Comparison of ENCODE assay signal across 9 cellular contexts in the genomic region with DNA sequence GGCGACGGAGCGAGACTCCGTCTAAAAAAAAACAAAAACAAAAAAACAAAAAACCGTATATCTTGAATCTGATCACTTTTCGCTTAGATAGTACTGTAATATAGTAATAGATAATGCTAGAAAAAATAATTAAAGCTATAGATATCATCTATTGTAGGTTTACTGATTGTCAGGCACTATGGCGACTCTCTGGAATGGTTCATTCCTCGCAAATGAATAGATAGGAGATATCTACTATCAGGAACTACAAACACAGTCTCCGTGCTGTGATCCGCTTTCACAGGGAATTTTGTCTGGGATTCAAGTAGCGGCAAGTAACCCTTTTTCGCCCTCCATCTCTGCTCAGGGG. TPM values are rescaled to one million over a fixed set of nuclear protein-coding genes. Genes with fewer than 3 reads are reported as not detected.
DNase-seq lines count a peak whose midpoint lies in the region; ATAC-seq and TF ChIP-seq lines count a peak whose summit lies in the region.
"Had no signal": no experiment of that assay in that cellular context is flagged by ENCODE, and none has a peak within 500 bp of the region (broad histone marks: within the 10 kb centered on the region; RNA-seq: fewer than 3 reads in every experiment).

No MANE protein-coding gene starts in this region.

- no peak for TF ChIP-seq CTCF in PC-9 (conservative IDR thresholded peaks at IDR 0.05)
- no peak for TF ChIP-seq CTCF in osteocyte (IDR thresholded peaks at IDR 0.05)

- peak overlapping the region; percentile 74 to 99 (median 96) for H3K27ac Mint-ChIP-seq in CD4-positive, alpha-beta memory T cell
- peak overlapping the region; percentile 100 for H3K27ac Mint-ChIP-seq in osteocyte (ENCODE audit: unreplicated experiment)

- POLR2A ChIA-PET in CD4-positive, alpha-beta memory T cell (lab: Charles Lee; ENCODE audit: partially characterized antibody): interaction anchor here (0.6 to 2.5 kb wide), 9 partner anchors 10 to 1657 kb away, joined by 3 to 20 read pairs (median 4); a partner anchor contains a TSS
- POLR2A ChIA-PET in PC-9 (lab: Charles Lee; ENCODE audit: unreplicated experiment) (interaction anchor here (0.5 to 0.7 kb wide), 6 partner anchors 91 to 576 kb away, joined by 3 to 11 read pairs (median 4); a partner anchor contains a TSS), HEK293T (lab: Yijun Ruan, JAX) (interaction anchor here (0.6 to 2.8 kb wide), 18 partner anchors 9 to 405 kb away, joined by 3 to 35 read pairs (median 6); a partner anchor contains a TSS)

- H3K9me3 ChIP-seq in CD4-positive, alpha-beta memory T cell (ENCODE audit: control insufficient read depth in 1 of 2, low read length in 2 of 2): no peaks in the 10 kb centered on the region
- H3K9me3 ChIP-seq in PC-9 (ENCODE audit: insufficient read depth, low read depth): no peaks in the 10 kb centered on the region

- H3K4me1 ChIP-seq in CD4-positive, alpha-beta memory T cell (ENCODE audit: insufficient read depth, low read length): peaks cover 18% of the 10 kb centered on the region
- peaks cover 11% of the 10 kb centered on the region for H3K4me1 ChIP-seq in PC-9 (replicated peaks; ENCODE audit: insufficient read depth)

- no peaks in the 10 kb centered on the region for H4K20me1 ChIP-seq in PC-9 (ENCODE audit: insufficient read depth)

- H3K4me3 Mint-ChIP-seq in CD4-positive, alpha-beta memory T cell: peak overlapping the region; percentile 93 to 99 (median 96)
- H3K4me3 Mint-ChIP-seq in osteocyte (ENCODE audit: unreplicated experiment): peak overlapping the region; percentile 89

- H3F3A ChIP-seq in PC-9 (ENCODE audit: insufficient read depth, low read depth): peaks cover 31% of the 10 kb centered on the region

- ATAC-seq in GM19395 (IDR thresholded peaks at IDR 0.05; ENCODE audit: unreplicated experiment): no peak

- no peaks in the 10 kb centered on the region for H3K27me3 ChIP-seq in CD4-positive, alpha-beta memory T cell (ENCODE audit: insufficient read depth, low read length)
- H3K27me3 ChIP-seq in PC-9 (ENCODE audit: insufficient read depth, low read depth): no peaks in the 10 kb centered on the region

- no peaks in the 10 kb centered on the region for H3K36me3 ChIP-seq in CD4-positive, alpha-beta memory T cell (ENCODE audit: insufficient read depth, low read length)
- no peaks in the 10 kb centered on the region for H3K36me3 ChIP-seq in PC-9 (ENCODE audit: low read depth)

- no peaks in the 10 kb centered on the region for H3K27me3 Mint-ChIP-seq in CD4-positive, alpha-beta memory T cell
- H3K27me3 Mint-ChIP-seq in osteocyte (ENCODE audit: unreplicated experiment): no peaks in the 10 kb centered on the region

- peaks cover 0 to 8% of the 10 kb centered on the region in 2 donors for H3K36me3 Mint-ChIP-seq in CD4-positive, alpha-beta memory T cell
- H3K36me3 Mint-ChIP-seq in osteocyte (ENCODE audit: unreplicated experiment): no peaks in the 10 kb centered on the region

- H3K9me3 Mint-ChIP-seq in CD4-positive, alpha-beta memory T cell: no peaks in the 10 kb centered on the region
- H3K9me3 Mint-ChIP-seq in osteocyte (ENCODE audit: unreplicated experiment): no peaks in the 10 kb centered on the region

- 0 out of 2 replicates have a peak, but pooled peaks cover 4% of the 10 kb centered on the region for H3K79me2 ChIP-seq in PC-9 (ENCODE audit: low read depth)

- peaks cover 22 to 46% (median 33%) of the 10 kb centered on the region in 4 donors for H3K4me1 Mint-ChIP-seq in CD4-positive, alpha-beta memory T cell
- peaks cover 14% of the 10 kb centered on the region for H3K4me1 Mint-ChIP-seq in osteocyte (ENCODE audit: unreplicated experiment)

- peak overlapping the region; percentile 79 to 98 for H3K4me3 ChIP-seq in CD4-positive, alpha-beta memory T cell (ENCODE audit: low read length in 2 of 2)
- H3K4me3 ChIP-seq in PC-9: peak overlapping the region; percentile 97

- intact Hi-C loops in CD4-positive, alpha-beta memory T cell (cut with micrococcal nuclease): loop anchor here (1.0 to 10.0 kb wide), 6 partner anchors 121 to 1374 kb away; a partner anchor contains a TSS
- intact Hi-C loops in PC-9 (cut with micrococcal nuclease; ENCODE audit: unreplicated experiment): loop anchor here (5.0 kb wide), 1 partner anchor 208 kb away; a partner anchor contains a TSS

- CTCF ChIA-PET in CD4-positive, alpha-beta memory T cell (lab: Charles Lee; ENCODE audit: partially characterized antibody): interaction anchor here (0.8 to 4.5 kb wide), 5 partner anchors 10 to 462 kb away, joined by 3 to 22 read pairs (median 4); a partner anchor contains a TSS
- CTCF ChIA-PET in PC-9 (lab: Charles Lee) (no interaction called here), HEK293T (lab: Yijun Ruan, JAX) (interaction anchor here (0.6 kb wide), 1 partner anchor 1112 kb away, joined by 4 read pairs; no protein-coding TSS in a partner anchor)

- no peak for DNase-seq in CD4-positive, alpha-beta memory T cell
- DNase-seq in PC-9: no peak
- no peak for DNase-seq in epithelial cell of prostate (ENCODE audit: low read depth, low spot score)
- DNase-seq in osteocyte (ENCODE audit: extremely low spot score, unreplicated experiment): no peak
- no peak for DNase-seq in HEK293T (ENCODE audit: extremely low spot score)
- DNase-seq in HK-2 (ENCODE audit: unreplicated experiment): no peak
- no peak for DNase-seq in NOMO-1 (lab: John Stamatoyannopoulos, UW; ENCODE audit: unreplicated experiment in 2 of 2)

- H3K9me2 ChIP-seq in PC-9 (ENCODE audit: insufficient read depth): no peaks in the 10 kb centered on the region

- BruUV-seq in PC-9 (replicated peaks; lab: Mats Ljungman, UMichigan): TSS peak; percentile 67

- H3K27ac ChIP-seq in CD4-positive, alpha-beta memory T cell (ENCODE audit: low read depth, low read length): peak overlapping the region; percentile 92
- H3K27ac ChIP-seq in PC-9 (peak overlapping the region; percentile 5; the same call in 1 of the 2 replicates), epithelial cell of prostate (peak overlapping the region; percentile 98)

- peak overlapping the region; percentile 99 for H2AFZ ChIP-seq in PC-9

- H3K4me2 ChIP-seq in PC-9: peak overlapping the region; percentile 98

TF ChIP-seq in HEK293T, 16 proteins besides CTCF, POLR2A, EP300 and RAD21:
- TF ChIP-seq, protein P1, sequence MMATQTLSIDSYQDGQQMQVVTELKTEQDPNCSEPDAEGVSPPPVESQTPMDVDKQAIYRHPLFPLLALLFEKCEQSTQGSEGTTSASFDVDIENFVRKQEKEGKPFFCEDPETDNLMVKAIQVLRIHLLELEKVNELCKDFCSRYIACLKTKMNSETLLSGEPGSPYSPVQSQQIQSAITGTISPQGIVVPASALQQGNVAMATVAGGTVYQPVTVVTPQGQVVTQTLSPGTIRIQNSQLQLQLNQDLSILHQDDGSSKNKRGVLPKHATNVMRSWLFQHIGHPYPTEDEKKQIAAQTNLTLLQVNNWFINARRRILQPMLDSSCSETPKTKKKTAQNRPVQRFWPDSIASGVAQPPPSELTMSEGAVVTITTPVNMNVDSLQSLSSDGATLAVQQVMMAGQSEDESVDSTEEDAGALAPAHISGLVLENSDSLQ (IDR thresholded peaks at IDR 0.05): no peak
- TF ChIP-seq TARDBP (IDR thresholded peaks at IDR 0.05) (no peak), SUZ12 (IDR thresholded peaks at IDR 0.05) (no peak), BHLHE40 (IDR thresholded peaks at IDR 0.05; ENCODE audit: borderline replicate concordance) (no peak), HDGF (IDR thresholded peaks at IDR 0.05; ENCODE audit: borderline replicate concordance) (no peak), SP1 (IDR thresholded peaks at IDR 0.05) (no peak), NFRKB (IDR thresholded peaks at IDR 0.05) (no peak), FOXM1 (IDR thresholded peaks at IDR 0.05; ENCODE audit: borderline replicate concordance) (no peak), FOXK2 (IDR thresholded peaks at IDR 0.05) (no peak), LEF1 (IDR thresholded peaks at IDR 0.05; ENCODE audit: borderline replicate concordance) (no peak)

RNA-seq across cellular contexts. Expression of a gene that starts 0.3 kb away (rescaled TPM):
- total RNA-seq in CD4-positive, alpha-beta memory T cell: not detected
- polyA plus RNA-seq in CD4-positive, alpha-beta memory T cell: under 1 TPM; 0.62 to 0.99 TPM
- 1.8 and 4.1 TPM in 2 replicates for total RNA-seq in PC-9 (2021)
- 1.0 TPM in 1 of 2 replicates, not detected in the other for total RNA-seq in osteocyte
- total RNA-seq: omental fat pad had no signal

RNA-seq across cellular contexts. Expression of a gene that starts 5.0 kb away (rescaled TPM):
- 10 to 100 TPM; 31.2 to 34.9 TPM for total RNA-seq in CD4-positive, alpha-beta memory T cell
- polyA plus RNA-seq in CD4-positive, alpha-beta memory T cell: 10 to 100 TPM; 12.3 to 24.5 TPM
- total RNA-seq in PC-9 (2021): 14.0 and 15.6 TPM in 2 replicates
- 9.3 and 9.7 TPM in 2 replicates for total RNA-seq in osteocyte

Comparison
In these comparisons a context has a peak if more than half of its experiments do, and no peak if none do; other contexts are left out.
1. H3K27ac ChIP-seq: peak in every context shown above with its lines; median percentile 98 in epithelial cell of prostate; 92 in CD4-positive, alpha-beta memory T cell; 5 in PC-9.